22 cellular contexts compared by ENCODE assay signal in the genomic region with DNA sequence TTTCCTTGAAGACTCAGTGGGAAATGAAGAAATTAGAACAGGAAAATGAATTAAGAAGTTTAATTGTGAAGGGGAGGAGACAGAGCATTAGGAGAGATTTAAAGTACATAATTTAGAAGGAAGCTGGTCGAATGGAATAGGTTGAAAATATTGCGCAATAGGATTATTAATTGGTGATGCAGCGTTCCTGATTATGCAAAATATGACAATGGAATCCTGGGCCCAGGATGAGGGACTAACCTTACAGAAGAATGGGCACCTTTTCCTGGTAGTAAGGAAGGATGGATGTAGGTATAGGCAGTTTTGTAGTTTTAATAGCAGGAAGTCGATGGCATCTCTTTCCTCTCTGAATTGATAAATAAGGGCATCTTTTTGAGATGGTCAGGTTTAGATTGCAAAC.
"Had no signal": no experiment of that assay in that cellular context is flagged by ENCODE, and none has a peak within 500 bp of the region (broad histone marks: within the 10 kb centered on the region; RNA-seq: fewer than 3 reads in every experiment).

No MANE protein-coding gene starts in this region.

- H3K9me3 ChIP-seq: gastrocnemius medialis, lower lobe of right lung, neutrophil, prostate gland, right atrium auricular region, sigmoid colon, stomach, thyroid gland, vagina had no signal

- H3K27me3 ChIP-seq: dorsolateral prefrontal cortex, gastrocnemius medialis, neutrophil, right atrium auricular region, sigmoid colon, stomach, thyroid gland, vagina had no signal

- ATAC-seq: esophagus mucosa; gastrocnemius medialis; left ventricle myocardium superior; lower lobe of right lung; natural killer cell; stimulated activated effector memory CD8-positive, alpha-beta T cell treated with anti-CD3 and anti-CD28 coated beads, Interleukin-12 subunit alpha, Interleukin-12 subunit beta, amount 100 ng/mL, for 72 hours had no signal

- H3K27ac ChIP-seq: dorsolateral prefrontal cortex, epithelial cell of prostate, gastrocnemius medialis, lower lobe of right lung, neutrophil, prostate gland, right atrium auricular region, sigmoid colon, stomach, thyroid gland, vagina had no signal

- H3K27ac Mint-ChIP-seq: natural killer cell; stimulated activated effector memory CD8-positive, alpha-beta T cell treated with anti-CD3 and anti-CD28 coated beads, Interleukin-12 subunit alpha, Interleukin-12 subunit beta, amount 100 ng/mL, for 72 hours had no signal

- FAIRE-seq: keratinocyte had no signal

- DNase-seq: dorsolateral prefrontal cortex; effector CD4-positive, alpha-beta T cell; gastrocnemius medialis; head of caudate nucleus; left ventricle myocardium superior; lower lobe of right lung; natural killer cell; sigmoid colon; stimulated activated CD4-positive, alpha-beta T cell treated with anti-CD3 and anti-CD28 coated beads, Interleukin-2, amount 100 ng/mL, for 24 hours; stimulated activated CD4-positive, alpha-beta T cell treated with anti-CD3 and anti-CD28 coated beads, Interleukin-4, amount 100 ng/mL, for 24 hours; stimulated activated naive CD4-positive, alpha-beta T cell treated with Interleukin-2 at 50 U/mL for 16 hours; stomach; thyroid gland; trophoblast cell had no signal

- H3K4me1 ChIP-seq: gastrocnemius medialis, lower lobe of right lung, prostate gland, right atrium auricular region, sigmoid colon, stomach, thyroid gland had no signal

- H3K9me3 Mint-ChIP-seq: natural killer cell; stimulated activated effector memory CD8-positive, alpha-beta T cell treated with anti-CD3 and anti-CD28 coated beads, Interleukin-12 subunit alpha, Interleukin-12 subunit beta, amount 100 ng/mL, for 72 hours had no signal

- H3K4me3 Mint-ChIP-seq: natural killer cell; stimulated activated effector memory CD8-positive, alpha-beta T cell treated with anti-CD3 and anti-CD28 coated beads, Interleukin-12 subunit alpha, Interleukin-12 subunit beta, amount 100 ng/mL, for 72 hours had no signal

- H3K36me3 ChIP-seq: neutrophil, prostate gland had no signal

- H3K4me3 ChIP-seq: dorsolateral prefrontal cortex, gastrocnemius medialis, lower lobe of right lung, prostate gland, right atrium auricular region, sigmoid colon, stomach, thyroid gland, vagina had no signal
